Comparison of ENCODE assay signal across 1 cellular context in the genomic region with DNA sequence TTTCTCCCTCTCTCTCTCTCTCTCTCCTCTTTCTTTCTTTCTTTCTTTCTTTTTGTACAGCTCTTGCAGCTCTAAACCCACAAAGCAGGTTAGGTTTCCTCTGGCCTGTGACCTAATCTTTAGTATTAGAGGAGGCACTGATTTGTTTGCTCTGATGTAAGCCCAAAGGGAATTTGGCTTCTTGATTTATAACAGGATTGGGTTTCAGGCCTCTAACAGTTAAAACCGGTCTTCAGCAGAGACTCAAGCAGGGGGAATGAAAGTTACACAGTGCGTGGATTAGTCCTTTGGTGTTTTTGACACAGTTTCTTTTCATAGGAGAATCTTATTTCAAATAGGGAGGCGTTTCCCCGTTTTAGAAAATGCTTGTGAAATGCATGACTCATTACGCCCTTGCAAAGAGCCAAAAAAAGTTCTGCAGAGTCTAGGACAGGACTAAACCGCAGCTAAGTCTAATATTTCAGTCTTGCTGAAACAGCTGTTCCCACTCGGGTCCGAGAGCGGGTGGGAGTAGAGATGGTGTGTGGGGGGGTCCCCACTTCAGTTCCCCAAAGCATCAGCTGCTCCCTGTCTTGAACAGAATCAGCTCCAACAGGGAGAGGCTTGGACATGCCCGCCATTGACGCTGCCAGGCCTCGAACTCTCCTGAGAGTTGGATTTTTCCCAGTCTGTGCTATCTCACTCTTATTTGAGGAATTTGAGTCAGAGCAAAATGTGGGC.
A peak's percentile ranks its signal among the peaks of the same experiment; 100 is the strongest.
TF ChIP-seq lines count a peak whose summit lies in the region.

No MANE protein-coding gene starts in this region.

TF ChIP-seq in SK-N-SH, 30 proteins besides CTCF, POLR2A, EP300 and RAD21 (continued from another document):
- TF ChIP-seq USF1 (IDR thresholded peaks at IDR 0.05; ENCODE audit: borderline replicate concordance, low read depth) (no peak), GATA2 (CRISPR knock-in tag; IDR thresholded peaks at IDR 0.05) (no peak), SIN3A (IDR thresholded peaks at IDR 0.05; ENCODE audit: borderline replicate concordance, low read depth, low read length) (peak; percentile 49; the same call in 1 of the 2 replicates), RFX5 (IDR thresholded peaks at IDR 0.05; ENCODE audit: low read length) (no peak), FOXJ3 (CRISPR knock-in tag; IDR thresholded peaks at IDR 0.05) (no peak), NFIC (IDR thresholded peaks at IDR 0.05; ENCODE audit: borderline replicate concordance) (peak; percentile 82), IRF3 (IDR thresholded peaks at IDR 0.05; ENCODE audit: low read depth, low read length) (no peak), CHD2 (IDR thresholded peaks at IDR 0.05; ENCODE audit: low read length, partially characterized antibody) (no peak), ELF1 (IDR thresholded peaks at IDR 0.05) (no peak), GABPA (IDR thresholded peaks at IDR 0.05; ENCODE audit: low read depth) (no peak), MEF2A (IDR thresholded peaks at IDR 0.05; ENCODE audit: borderline replicate concordance, low read depth) (peak; percentile 84), TCF12 (IDR thresholded peaks at IDR 0.05) (peak; percentile 87), SMC3 (IDR thresholded peaks at IDR 0.05; ENCODE audit: low read depth, low read length) (no peak), POLR2AphosphoS5 (IDR thresholded peaks at IDR 0.05; ENCODE audit: low read depth, low read length) (peak; percentile 62), EZH2phosphoT487 (IDR thresholded peaks at IDR 0.05; ENCODE audit: borderline replicate concordance, low read depth) (no peak), MXI1 (IDR thresholded peaks at IDR 0.05; ENCODE audit: low read depth, low read length) (no peak), RXRA (IDR thresholded peaks at IDR 0.05; ENCODE audit: borderline replicate concordance, low read depth) (peak; percentile 52; the same call in 1 of the 2 replicates)
- TF ChIP-seq, protein P1, sequence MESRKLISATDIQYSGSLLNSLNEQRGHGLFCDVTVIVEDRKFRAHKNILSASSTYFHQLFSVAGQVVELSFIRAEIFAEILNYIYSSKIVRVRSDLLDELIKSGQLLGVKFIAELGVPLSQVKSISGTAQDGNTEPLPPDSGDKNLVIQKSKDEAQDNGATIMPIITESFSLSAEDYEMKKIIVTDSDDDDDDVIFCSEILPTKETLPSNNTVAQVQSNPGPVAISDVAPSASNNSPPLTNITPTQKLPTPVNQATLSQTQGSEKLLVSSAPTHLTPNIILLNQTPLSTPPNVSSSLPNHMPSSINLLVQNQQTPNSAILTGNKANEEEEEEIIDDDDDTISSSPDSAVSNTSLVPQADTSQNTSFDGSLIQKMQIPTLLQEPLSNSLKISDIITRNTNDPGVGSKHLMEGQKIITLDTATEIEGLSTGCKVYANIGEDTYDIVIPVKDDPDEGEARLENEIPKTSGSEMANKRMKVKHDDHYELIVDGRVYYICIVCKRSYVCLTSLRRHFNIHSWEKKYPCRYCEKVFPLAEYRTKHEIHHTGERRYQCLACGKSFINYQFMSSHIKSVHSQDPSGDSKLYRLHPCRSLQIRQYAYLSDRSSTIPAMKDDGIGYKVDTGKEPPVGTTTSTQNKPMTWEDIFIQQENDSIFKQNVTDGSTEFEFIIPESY (IDR thresholded peaks at IDR 0.05; ENCODE audit: borderline replicate concordance, low read depth), result peak; percentile 73
